Comparison of ENCODE assay signal across 15 cellular contexts in genomic region chrX:154321152-154321551, GRCh38. TPM values are rescaled to one million over a fixed set of nuclear protein-coding genes. Genes with fewer than 3 reads are reported as not detected.
"Had no signal": no experiment of that assay in that cellular context is flagged by ENCODE, and none has a peak within 500 bp of the region (broad histone marks: within the 10 kb centered on the region; RNA-seq: fewer than 3 reads in every experiment).

No MANE protein-coding gene starts in this region.

- H3K27ac Mint-ChIP-seq: activated CD4-positive, alpha-beta memory T cell treated with anti-CD3 and anti-CD28 coated beads, Interleukin-2, amount 10 ng/mL, durations not matched to agents 7 days and 5 days had no signal

- DNase-seq: activated CD4-positive, alpha-beta memory T cell treated with anti-CD3 and anti-CD28 coated beads, Interleukin-2, amount 10 ng/mL, durations not matched to agents 7 days and 5 days; activated CD8-positive, alpha-beta memory T cell treated with anti-CD3 and anti-CD28 coated beads, Interleukin-2, amount 50 U/mL, for 48 hours; activated naive CD4-positive, alpha-beta T cell treated with Interleukin-2 at 50 U/mL for 16 hours; cerebellar nuclear complex; glutamatergic neuron; left lung; T-helper 9 cell; thyroid gland had no signal

- H3K36me3 ChIP-seq: left lung, thyroid gland, vagina had no signal

- H3K4me3 ChIP-seq: left lung, thyroid gland, vagina had no signal

- H3K9me3 ChIP-seq: left lung, thyroid gland, vagina had no signal

- H3K4me3 Mint-ChIP-seq: activated CD4-positive, alpha-beta memory T cell treated with anti-CD3 and anti-CD28 coated beads, Interleukin-2, amount 10 ng/mL, durations not matched to agents 7 days and 5 days had no signal

- H3K27ac ChIP-seq: left lung, thyroid gland, vagina had no signal

- H3K4me1 ChIP-seq: left lung, vagina had no signal

- H3K27me3 ChIP-seq: left lung, thyroid gland, vagina had no signal

- H3K9me3 Mint-ChIP-seq: activated CD4-positive, alpha-beta memory T cell treated with anti-CD3 and anti-CD28 coated beads, Interleukin-2, amount 10 ng/mL, durations not matched to agents 7 days and 5 days had no signal

- ATAC-seq: sciatic nerve had no signal

RNA-seq across cellular contexts. Expression of gene TKTL1, which starts 25.6 kb away (rescaled TPM):
- total RNA-seq: esophagus mucosa, mucosa of gallbladder, osteocyte, pulmonary artery endothelial cell, vagina had no signal

RNA-seq across cellular contexts. Expression of gene TEX28, which starts 26.2 kb away (rescaled TPM):
- total RNA-seq: activated CD4-positive, alpha-beta memory T cell treated with anti-CD3 and anti-CD28 coated beads, Interleukin-2, amount 10 ng/mL, durations not matched to agents 7 days and 5 days; esophagus mucosa; left lung; mucosa of gallbladder; osteocyte; pulmonary artery endothelial cell; sciatic nerve; thyroid gland; vagina had no signal
- polyA plus RNA-seq: neural cell had no signal
